Comparison of ENCODE assay signal across 8 cellular contexts in the genomic region with DNA sequence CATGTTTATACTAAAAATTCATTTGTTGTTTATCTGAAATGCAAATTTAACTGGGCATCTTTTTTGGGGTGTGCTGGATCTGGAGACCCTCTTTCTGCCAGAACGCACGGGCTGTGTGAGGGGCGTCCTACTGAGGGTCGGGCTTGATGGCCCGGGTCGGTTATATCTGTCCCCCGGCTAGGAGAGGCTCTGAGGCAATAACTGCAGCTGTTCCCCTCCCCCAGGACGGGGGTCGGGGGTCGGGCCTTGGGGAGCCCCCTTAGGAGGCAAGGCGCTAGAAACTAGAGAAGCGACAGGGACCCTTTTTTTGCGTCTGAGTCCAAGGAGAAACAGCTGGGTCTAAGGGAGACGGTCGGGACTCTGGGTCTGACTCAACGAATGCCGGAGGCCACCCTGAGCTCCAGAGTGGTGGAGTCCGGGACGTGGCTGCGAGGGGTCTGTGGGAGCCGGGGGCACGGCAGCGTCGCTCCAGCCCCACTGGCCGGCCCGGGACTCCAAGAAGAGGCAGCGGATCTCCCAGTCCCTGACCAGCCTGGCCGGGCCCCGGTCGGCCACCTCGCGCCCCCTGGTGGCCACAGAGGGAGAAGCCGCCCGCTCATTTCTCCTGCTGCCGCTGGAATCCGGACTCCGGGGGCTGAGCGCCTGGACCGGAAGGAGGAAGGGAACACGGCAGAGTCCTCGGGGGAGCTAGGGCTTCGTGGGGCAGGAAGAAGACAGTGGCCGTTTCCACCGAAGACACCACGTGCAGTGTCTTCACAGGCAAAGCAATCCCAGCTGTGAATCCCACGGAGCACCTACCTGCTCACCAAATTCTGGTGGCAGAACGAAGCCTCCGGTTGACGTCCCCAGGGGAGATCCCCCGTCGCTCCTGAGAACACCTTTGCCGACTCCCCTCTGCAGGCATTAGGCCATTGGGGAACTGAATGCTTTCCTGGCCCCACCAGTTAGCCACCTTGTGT. TPM values are rescaled to one million over a fixed set of nuclear protein-coding genes. Genes with fewer than 3 reads are reported as not detected.
DNase-seq lines count a peak whose midpoint lies in the region; ATAC-seq and TF ChIP-seq lines count a peak whose summit lies in the region.

No MANE protein-coding gene starts in this region.

- CTCF ChIA-PET in Panc1 (lab: Charles Lee), result interaction anchor here (0.5 to 2.5 kb wide), 9 partner anchors 19 to 1513 kb away, joined by 3 to 13 read pairs (median 4); no protein-coding TSS in a partner anchor

- no peaks in the 10 kb centered on the region for H3K36me3 ChIP-seq in Panc1 (ENCODE audit: control insufficient read depth, insufficient read depth, low read length)
- H3K36me3 ChIP-seq in fibroblast of lung (ENCODE audit: control insufficient read depth, insufficient read depth, low read length), result no peaks in the 10 kb centered on the region

- H3K4me2 ChIP-seq in fibroblast of lung (ENCODE audit: extremely low read depth, insufficient read depth, low read length), result peak overlapping the region; percentile 94

- H3K27me3 ChIP-seq in Panc1 (ENCODE audit: control insufficient read depth, insufficient read depth, low read length) (no peaks in the 10 kb centered on the region), fibroblast of lung (ENCODE audit: control insufficient read depth, insufficient read depth, low read length) (peaks cover 7% of the 10 kb centered on the region)

- H3K4me3 ChIP-seq in Panc1 (ENCODE audit: low read depth in 2 of 2, low read length in 2 of 2), result peak overlapping the region; percentile 45 to 71
- H3K4me3 ChIP-seq in fibroblast of lung (replicated peaks in 1 of 4; ENCODE audit: control extremely low read depth in 1 of 4, insufficient read depth in 1 of 4, low read depth in 3 of 4, low read length in 4 of 4), result peak overlapping the region; percentile 51 to 69 (median 56)

- H3K9ac ChIP-seq in fibroblast of lung (ENCODE audit: insufficient read depth, low read length), result peak overlapping the region; percentile 32

- no peaks in the 10 kb centered on the region for H4K20me1 ChIP-seq in fibroblast of lung (ENCODE audit: control insufficient read depth, extremely low read depth, insufficient read depth, low read length)

- POLR2A ChIA-PET in Panc1 (lab: Charles Lee), result interaction anchor here (0.6 to 1.0 kb wide), 2 partner anchors 173 to 361 kb away, joined by 3 read pairs; no protein-coding TSS in a partner anchor
- POLR2A ChIA-PET in naive thymus-derived CD8-positive, alpha-beta T cell (lab: Charles Lee), result interaction anchor here (0.6 to 4.3 kb wide), 25 partner anchors 12 to 631 kb away, joined by 3 to 59 read pairs (median 4); partner anchors contain the start of gene SCML4

- peak; percentile 53 for ATAC-seq in GM19328 (IDR thresholded peaks at IDR 0.05; ENCODE audit: unreplicated experiment)
- ATAC-seq in Panc1, result peak; percentile 96
- ATAC-seq in naive thymus-derived CD8-positive, alpha-beta T cell, result peak; percentile 85 to 86
- peak; percentile 88 for ATAC-seq in stimulated activated effector memory CD8-positive, alpha-beta T cell treated with anti-CD3 and anti-CD28 coated beads, Interleukin-12 subunit alpha, Interleukin-12 subunit beta, amount 100 ng/mL, for 72 hours

- TF ChIP-seq CTCF in Panc1 (IDR thresholded peaks at IDR 0.05), result peak; percentile 99
- TF ChIP-seq CTCF in fibroblast of lung (conservative IDR thresholded peaks at IDR 0.05 in 1 of 2, IDR thresholded peaks at IDR 0.05 in 1 of 2; ENCODE audit: low read depth in 1 of 2, low read length in 2 of 2), result peak; percentile 73 to 83

- no peaks in the 10 kb centered on the region for H3K79me2 ChIP-seq in fibroblast of lung (ENCODE audit: control insufficient read depth, insufficient read depth, low read length)

- no peaks in the 10 kb centered on the region for H3K4me1 ChIP-seq in Panc1 (ENCODE audit: control insufficient read depth, insufficient read depth, low read length)
- peaks cover 2% of the 10 kb centered on the region for H3K4me1 ChIP-seq in fibroblast of lung (ENCODE audit: control insufficient read depth, extremely low read depth, insufficient read depth, low read length)

- peaks cover 11 to 32% (median 22%) of the 10 kb centered on the region in 4 donors for H3K4me1 Mint-ChIP-seq in naive thymus-derived CD8-positive, alpha-beta T cell
- peaks cover 12% of the 10 kb centered on the region for H3K4me1 Mint-ChIP-seq in stimulated activated effector memory CD8-positive, alpha-beta T cell treated with anti-CD3 and anti-CD28 coated beads, Interleukin-12 subunit alpha, Interleukin-12 subunit beta, amount 100 ng/mL, for 72 hours

- in situ Hi-C loops in Panc1 (cut with HindIII; ENCODE audit: low pct_unique_long_range_greater_than_20kb, low sequenced_read_pairs), result no loop called here

- no peaks in the 10 kb centered on the region for H3K27me3 Mint-ChIP-seq in naive thymus-derived CD8-positive, alpha-beta T cell

- peak overlapping the region; percentile 81 to 95 (median 92) for H3K27ac Mint-ChIP-seq in naive thymus-derived CD8-positive, alpha-beta T cell
- H3K27ac Mint-ChIP-seq in stimulated activated effector memory CD8-positive, alpha-beta T cell treated with anti-CD3 and anti-CD28 coated beads, Interleukin-12 subunit alpha, Interleukin-12 subunit beta, amount 100 ng/mL, for 72 hours, result peak overlapping the region; percentile 64

- peak overlapping the region; percentile 99 for H2AFZ ChIP-seq in fibroblast of lung (ENCODE audit: low read length)

- peak overlapping the region; percentile 77 to 93 (median 86) for H3K4me3 Mint-ChIP-seq in naive thymus-derived CD8-positive, alpha-beta T cell
- H3K4me3 Mint-ChIP-seq in stimulated activated effector memory CD8-positive, alpha-beta T cell treated with anti-CD3 and anti-CD28 coated beads, Interleukin-12 subunit alpha, Interleukin-12 subunit beta, amount 100 ng/mL, for 72 hours, result peak overlapping the region; percentile 73

- H3K27ac ChIP-seq in Panc1 (ENCODE audit: low read length) (peak overlapping the region; percentile 30; the same call in 1 of the 2 replicates), fibroblast of lung (ENCODE audit: insufficient read depth, low read length) (no peak overlapping the region)

- peak; percentile 76 for DNase-seq in Ammon's horn (ENCODE audit: low spot score)
- DNase-seq in HuH-7.5 (ENCODE audit: low spot score), result peak; percentile 79
- peak; percentile 18 for DNase-seq in Panc1 (ENCODE audit: low read depth, low spot score)
- DNase-seq in activated T-helper 1 cell treated with Interleukin-2 at 50 U/mL for 16 hours (ENCODE audit: low read depth), result peak; percentile 70
- peak; percentile 69 to 71 for DNase-seq in fibroblast of lung (ENCODE audit: low read depth in 2 of 2)
- peak; percentile 59 to 91 (median 79) for DNase-seq in naive thymus-derived CD8-positive, alpha-beta T cell
- DNase-seq in stimulated activated effector memory CD8-positive, alpha-beta T cell treated with anti-CD3 and anti-CD28 coated beads, Interleukin-12 subunit alpha, Interleukin-12 subunit beta, amount 100 ng/mL, for 72 hours (ENCODE audit: low spot score in 2 of 2), result peak; percentile 86 to 90

- no peaks in the 10 kb centered on the region for H3K9me3 Mint-ChIP-seq in naive thymus-derived CD8-positive, alpha-beta T cell
- H3K9me3 Mint-ChIP-seq in stimulated activated effector memory CD8-positive, alpha-beta T cell treated with anti-CD3 and anti-CD28 coated beads, Interleukin-12 subunit alpha, Interleukin-12 subunit beta, amount 100 ng/mL, for 72 hours, result no peaks in the 10 kb centered on the region

- intact Hi-C loops in Panc1 (cut with micrococcal nuclease; ENCODE audit: unreplicated experiment), result loop anchor here (1.0 kb wide), 1 partner anchor 173 kb away; no protein-coding TSS in a partner anchor

- no TSS peak for BruUV-seq in Panc1 (replicated peaks; lab: Mats Ljungman, UMichigan)

- H3K36me3 Mint-ChIP-seq in naive thymus-derived CD8-positive, alpha-beta T cell, result no peaks in the 10 kb centered on the region
- no peaks in the 10 kb centered on the region for H3K36me3 Mint-ChIP-seq in stimulated activated effector memory CD8-positive, alpha-beta T cell treated with anti-CD3 and anti-CD28 coated beads, Interleukin-12 subunit alpha, Interleukin-12 subunit beta, amount 100 ng/mL, for 72 hours

- H3K9me3 ChIP-seq in Panc1 (ENCODE audit: control insufficient read depth, insufficient read depth, low read depth, low read length) (no peaks in the 10 kb centered on the region), fibroblast of lung (ENCODE audit: control insufficient read depth, insufficient read depth, low read depth, low read length) (no peaks in the 10 kb centered on the region)

RNA-seq across cellular contexts. Expression of gene SCML4, which starts 24.0 kb away (rescaled TPM):
- 0.15 TPM for total RNA-seq in Panc1 (2021; ENCODE audit: unreplicated experiment)
- not detected for polyA plus RNA-seq in Panc1 (2012; ENCODE audit: insufficient read length)
- not detected in 2 replicates for total RNA-seq in fibroblast of lung
- polyA plus RNA-seq in fibroblast of lung, result not detected in 2 replicates
- polyA plus RNA-seq in fibroblast of lung (2012), result not detected in 2 replicates
- not detected in 2 replicates for polyA minus RNA-seq in fibroblast of lung (ENCODE audit: low replicate concordance)
- 10 to 100 TPM; 80.9 to 81.5 TPM for total RNA-seq in naive thymus-derived CD8-positive, alpha-beta T cell
- polyA plus RNA-seq in naive thymus-derived CD8-positive, alpha-beta T cell, result 100 to 1,000 TPM in 1 of 3 donors, 10 to 100 TPM in 2; 56.4 to 119 (median 68.6) TPM

Comparison
In these comparisons a context has a peak if more than half of its experiments do, and no peak if none do; other contexts are left out.
1. DNase-seq: peak in every context shown above with its lines; median percentile 88 in stimulated activated effector memory CD8-positive, alpha-beta T cell treated with anti-CD3 and anti-CD28 coated beads, Interleukin-12 subunit alpha, Interleukin-12 subunit beta, amount 100 ng/mL, for 72 hours; 79 in HuH-7.5; 79 in naive thymus-derived CD8-positive, alpha-beta T cell; 76 in Ammon's horn; 70 in activated T-helper 1 cell treated with Interleukin-2 at 50 U/mL for 16 hours; 70 in fibroblast of lung; 18 in Panc1.
2. RNA of gene SCML4, which starts 24.0 kb away (total RNA-seq): 80.9 to 81.5 TPM in naive thymus-derived CD8-positive, alpha-beta T cell; 0.15 TPM in Panc1 (single experiment) and not detected in fibroblast of lung; every median in the first group is over 10 times any median in the second.
3. Peak in every context shown above with its lines, with median percentiles within 50 percentile points of each other: ATAC-seq.